8 cellular contexts compared by ENCODE assay signal in the genomic region with DNA sequence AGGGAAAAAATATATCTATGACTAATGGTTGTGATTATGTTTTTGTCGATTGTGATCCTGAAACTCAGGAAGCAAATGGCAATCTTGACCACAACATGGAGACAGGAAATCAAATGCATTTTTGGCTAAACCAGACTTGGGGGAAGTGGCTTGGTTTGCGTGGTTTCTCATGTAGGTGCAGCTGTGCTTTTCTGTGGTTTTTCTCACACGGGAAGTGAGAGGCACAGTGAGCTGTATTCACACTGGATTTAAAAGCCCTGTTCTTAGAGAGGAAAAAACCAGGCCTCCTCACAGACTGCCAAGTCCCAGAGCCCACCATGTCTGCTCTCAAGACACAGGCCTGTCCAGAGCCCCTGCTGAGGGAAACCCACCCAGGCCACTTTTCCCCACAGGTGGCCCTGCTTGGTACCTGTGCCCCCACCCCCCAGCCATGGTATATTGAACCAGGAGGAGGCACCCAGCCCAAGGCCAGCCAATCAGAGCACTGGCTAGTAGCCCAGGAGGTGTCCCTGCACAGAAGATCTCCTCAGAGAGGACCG. TPM values are rescaled to one million over a fixed set of nuclear protein-coding genes. Genes with fewer than 3 reads are reported as not detected.
DNase-seq lines count a peak whose midpoint lies in the region; ATAC-seq and TF ChIP-seq lines count a peak whose summit lies in the region.

No MANE protein-coding gene starts in this region.

- CTCF ChIA-PET in CD8-positive, alpha-beta memory T cell (lab: Charles Lee), result interaction anchor here (1.7 kb wide), 1 partner anchor 10 kb away, joined by 3 read pairs; no protein-coding TSS in a partner anchor
- CTCF ChIA-PET in activated CD4-positive, alpha-beta T cell treated with anti-CD3 and anti-CD28 coated beads, Interleukin-2, amount 10 ng/mL, durations not matched to agents 7 days and 5 days (lab: Charles Lee), result interaction anchor here (0.9 to 1.0 kb wide), 2 partner anchors 11 to 166 kb away, joined by 3 read pairs; no protein-coding TSS in a partner anchor

- peaks cover 42% of the 10 kb centered on the region for H3K4me1 ChIP-seq in CD8-positive, alpha-beta memory T cell (ENCODE audit: insufficient read depth, low read length)
- peaks cover 24% of the 10 kb centered on the region for H3K4me1 ChIP-seq in rectal smooth muscle tissue (ENCODE audit: control insufficient read depth, insufficient read depth, low read length)
- H3K4me1 ChIP-seq in BE2C, result no peaks in the 10 kb centered on the region

- no peaks in the 10 kb centered on the region for H3K9me3 ChIP-seq in CD8-positive, alpha-beta memory T cell (ENCODE audit: low read length)
- H3K9me3 ChIP-seq in BE2C, result no peaks in the 10 kb centered on the region

- peaks cover 45 to 57% (median 53%) of the 10 kb centered on the region in 3 donors for H3K4me1 Mint-ChIP-seq in CD8-positive, alpha-beta memory T cell
- H3K4me1 Mint-ChIP-seq in activated CD4-positive, alpha-beta T cell treated with anti-CD3 and anti-CD28 coated beads, Interleukin-2, amount 10 ng/mL, durations not matched to agents 7 days and 5 days, result peaks cover 45% of the 10 kb centered on the region

- H3K4me3 ChIP-seq in CD8-positive, alpha-beta memory T cell (ENCODE audit: low read length), result peak overlapping the region; percentile 36
- H3K4me3 ChIP-seq in Jurkat, Clone E6-1 (ENCODE audit: low read length), result no peak overlapping the region
- H3K4me3 ChIP-seq in rectal smooth muscle tissue (ENCODE audit: low read length) (no peak overlapping the region), BE2C (ENCODE audit: low read depth, low read length) (no peak overlapping the region)

- peak; percentile 24 to 67 (median 65) for DNase-seq in CD8-positive, alpha-beta memory T cell
- DNase-seq in Jurkat, Clone E6-1 (ENCODE audit: low read depth, low spot score), result peak; percentile 98
- DNase-seq in activated CD4-positive, alpha-beta T cell treated with anti-CD3 and anti-CD28 coated beads, Interleukin-2, amount 10 ng/mL, durations not matched to agents 7 days and 5 days, result peak; percentile 85
- DNase-seq in effector CD8-positive, alpha-beta T cell (lab: John Stamatoyannopoulos, UW), result peak; percentile 6
- DNase-seq in midbrain (lab: John Stamatoyannopoulos, UW) (no peak), BE2C (no peak)

- H3K4me3 Mint-ChIP-seq in CD8-positive, alpha-beta memory T cell, result peak overlapping the region; percentile 29 to 82 (median 74)
- peak overlapping the region; percentile 49 for H3K4me3 Mint-ChIP-seq in activated CD4-positive, alpha-beta T cell treated with anti-CD3 and anti-CD28 coated beads, Interleukin-2, amount 10 ng/mL, durations not matched to agents 7 days and 5 days

- ATAC-seq in GM21447 (IDR thresholded peaks at IDR 0.05; ENCODE audit: unreplicated experiment), result peak; percentile 93

- H3K27me3 Mint-ChIP-seq in CD8-positive, alpha-beta memory T cell, result peaks cover 12 to 18% of the 10 kb centered on the region in 2 donors
- H3K27me3 Mint-ChIP-seq in activated CD4-positive, alpha-beta T cell treated with anti-CD3 and anti-CD28 coated beads, Interleukin-2, amount 10 ng/mL, durations not matched to agents 7 days and 5 days, result peaks cover 32% of the 10 kb centered on the region

- peaks cover 2 to 16% (median 8%) of the 10 kb centered on the region in 3 donors for H3K36me3 Mint-ChIP-seq in CD8-positive, alpha-beta memory T cell
- H3K36me3 Mint-ChIP-seq in activated CD4-positive, alpha-beta T cell treated with anti-CD3 and anti-CD28 coated beads, Interleukin-2, amount 10 ng/mL, durations not matched to agents 7 days and 5 days (ENCODE audit: low read depth), result peaks cover 24% of the 10 kb centered on the region

- no peaks in the 10 kb centered on the region for H3K27me3 ChIP-seq in CD8-positive, alpha-beta memory T cell (ENCODE audit: insufficient read depth, low read length, poor library complexity, severe bottlenecking)
- H3K27me3 ChIP-seq in rectal smooth muscle tissue (ENCODE audit: control insufficient read depth, insufficient read depth, low read length), result no peaks in the 10 kb centered on the region
- no peaks in the 10 kb centered on the region for H3K27me3 ChIP-seq in BE2C

- H3K36me3 ChIP-seq in CD8-positive, alpha-beta memory T cell (ENCODE audit: insufficient read depth, low read length), result no peaks in the 10 kb centered on the region
- H3K36me3 ChIP-seq in rectal smooth muscle tissue (ENCODE audit: control insufficient read depth, insufficient read depth, low read length) (no peaks in the 10 kb centered on the region), BE2C (no peaks in the 10 kb centered on the region)

- no peak overlapping the region for H3K9ac ChIP-seq in rectal smooth muscle tissue (ENCODE audit: low read length)

- no peaks in the 10 kb centered on the region for H3K9me3 Mint-ChIP-seq in CD8-positive, alpha-beta memory T cell
- peaks cover 18% of the 10 kb centered on the region for H3K9me3 Mint-ChIP-seq in activated CD4-positive, alpha-beta T cell treated with anti-CD3 and anti-CD28 coated beads, Interleukin-2, amount 10 ng/mL, durations not matched to agents 7 days and 5 days

- peak overlapping the region; percentile 5 to 73 (median 37) for H3K27ac Mint-ChIP-seq in CD8-positive, alpha-beta memory T cell
- peak overlapping the region; percentile 87 for H3K27ac Mint-ChIP-seq in activated CD4-positive, alpha-beta T cell treated with anti-CD3 and anti-CD28 coated beads, Interleukin-2, amount 10 ng/mL, durations not matched to agents 7 days and 5 days

- TF ChIP-seq CTCF in BE2C (IDR thresholded peaks at IDR 0.05; ENCODE audit: low read depth, low read length), result no peak

- POLR2A ChIA-PET in CD8-positive, alpha-beta memory T cell (lab: Charles Lee), result interaction anchor here (1.2 kb wide), 1 partner anchor 12 kb away, joined by 3 read pairs; no protein-coding TSS in a partner anchor
- POLR2A ChIA-PET in activated CD4-positive, alpha-beta T cell treated with anti-CD3 and anti-CD28 coated beads, Interleukin-2, amount 10 ng/mL, durations not matched to agents 7 days and 5 days (lab: Charles Lee), result no interaction called here

- H3K27ac ChIP-seq in CD8-positive, alpha-beta memory T cell (ENCODE audit: low read depth, low read length), result no peak overlapping the region
- H3K27ac ChIP-seq in rectal smooth muscle tissue (ENCODE audit: low read depth, low read length), result peak overlapping the region; percentile 80

RNA-seq across cellular contexts. Expression of a gene that starts 46.2 kb away (rescaled TPM):
- total RNA-seq in CD8-positive, alpha-beta memory T cell, result 1 to 10 TPM; 5.5 to 6.0 TPM
- polyA plus RNA-seq in CD8-positive, alpha-beta memory T cell, result 20.7 TPM
- 7.9 TPM for polyA plus RNA-seq in Jurkat, Clone E6-1 (2012; ENCODE audit: insufficient read depth, insufficient read length)
- 1 to 10 TPM; 6.6 to 8.1 TPM for total RNA-seq in activated CD4-positive, alpha-beta T cell treated with anti-CD3 and anti-CD28 coated beads, Interleukin-2, amount 10 ng/mL, durations not matched to agents 7 days and 5 days
- 2.3 TPM for polyA plus RNA-seq in BE2C (2012; ENCODE audit: insufficient read depth, insufficient read length, low read depth)

RNA-seq across cellular contexts. Expression of a gene that starts 46.3 kb away (rescaled TPM):
- total RNA-seq in CD8-positive, alpha-beta memory T cell, result 10 to 100 TPM; 34.6 to 37.7 TPM
- 35.0 TPM for polyA plus RNA-seq in CD8-positive, alpha-beta memory T cell
- polyA plus RNA-seq in Jurkat, Clone E6-1 (2012; ENCODE audit: insufficient read depth, insufficient read length), result 31.6 TPM
- total RNA-seq in activated CD4-positive, alpha-beta T cell treated with anti-CD3 and anti-CD28 coated beads, Interleukin-2, amount 10 ng/mL, durations not matched to agents 7 days and 5 days, result 10 to 100 TPM; 23.1 to 25.5 TPM
- 9.7 TPM for polyA plus RNA-seq in BE2C (2012; ENCODE audit: insufficient read depth, insufficient read length, low read depth)

Comparison
In these comparisons a context has a peak if more than half of its experiments do, and no peak if none do; other contexts are left out.
1. DNase-seq: peak in CD8-positive, alpha-beta memory T cell (5 of 5), Jurkat, Clone E6-1 (single experiment), activated CD4-positive, alpha-beta T cell treated with anti-CD3 and anti-CD28 coated beads, Interleukin-2, amount 10 ng/mL, durations not matched to agents 7 days and 5 days (single experiment) and effector CD8-positive, alpha-beta T cell (single experiment); none in midbrain (single experiment) and BE2C (single experiment).